1 cellular context compared by ENCODE assay signal in genomic region chr5:79990205-79990597, GRCh38.
TF ChIP-seq lines count a peak whose summit lies in the region.

No MANE protein-coding gene starts in this region.

TF ChIP-seq in WTC11, 78 proteins besides CTCF, POLR2A, EP300 and RAD21 (continued from another document):
- TF ChIP-seq ZNF532 (CRISPR knock-in tag; IDR thresholded peaks at IDR 0.05; ENCODE audit: borderline replicate concordance) (no peak), ARID4B (CRISPR knock-in tag; IDR thresholded peaks at IDR 0.05; ENCODE audit: borderline replicate concordance) (no peak), ZNF138 (CRISPR knock-in tag; conservative IDR thresholded peaks at IDR 0.05) (no peak), NR3C1 (CRISPR knock-in tag; conservative IDR thresholded peaks at IDR 0.05; ENCODE audit: low read depth) (no peak)
